ENCODE assay signal across 8 cellular contexts in the genomic region with DNA sequence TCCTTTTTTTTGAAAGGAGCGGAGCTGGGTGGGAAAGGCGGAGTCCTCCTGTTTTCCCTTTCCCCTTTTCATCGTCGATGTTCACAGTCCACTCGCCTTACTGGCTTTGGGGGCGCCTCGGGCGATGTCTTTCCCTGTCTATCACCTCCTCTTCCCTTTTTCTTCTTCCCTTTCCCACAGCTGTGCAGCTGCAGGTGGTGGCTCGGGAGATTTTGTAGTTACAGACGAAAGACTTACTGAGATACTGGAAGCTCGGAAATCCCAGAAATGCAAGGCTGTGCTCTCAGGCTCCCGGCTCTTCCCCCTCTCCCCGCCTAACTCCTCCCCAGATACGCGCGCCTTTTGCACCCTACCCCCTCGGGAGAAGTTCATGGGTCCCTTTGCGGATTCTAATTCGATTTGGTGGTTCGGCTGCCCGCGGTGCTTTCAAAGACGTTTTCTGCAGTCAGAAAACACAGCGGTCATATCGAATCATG. TPM values are rescaled to one million over a fixed set of nuclear protein-coding genes. Genes with fewer than 3 reads are reported as not detected.
A peak's percentile ranks its signal among the peaks of the same experiment; 100 is the strongest.
DNase-seq lines count a peak whose midpoint lies in the region; TF ChIP-seq lines count a peak whose summit lies in the region.

No MANE protein-coding gene starts in this region.

- H3K4me1 Mint-ChIP-seq in activated CD4-positive, alpha-beta memory T cell treated with anti-CD3 and anti-CD28 coated beads, Interleukin-2, amount 10 ng/mL, durations not matched to agents 7 days and 5 days: peaks cover 18% of the 10 kb centered on the region
- peaks cover 75% of the 10 kb centered on the region for H3K4me1 Mint-ChIP-seq in neural crest cell

- no peak overlapping the region for H3K27ac Mint-ChIP-seq in activated CD4-positive, alpha-beta memory T cell treated with anti-CD3 and anti-CD28 coated beads, Interleukin-2, amount 10 ng/mL, durations not matched to agents 7 days and 5 days
- peak overlapping the region; percentile 84 for H3K27ac Mint-ChIP-seq in neural crest cell (ENCODE audit: unreplicated experiment)

- CTCF ChIA-PET in activated CD4-positive, alpha-beta memory T cell treated with anti-CD3 and anti-CD28 coated beads, Interleukin-2, amount 10 ng/mL, durations not matched to agents 7 days and 5 days (lab: Charles Lee): interaction anchor here (1.1 kb wide), 1 partner anchor 9 kb away, joined by 3 read pairs; no protein-coding TSS in a partner anchor

- peak overlapping the region; percentile 77 for H3K4me3 Mint-ChIP-seq in activated CD4-positive, alpha-beta memory T cell treated with anti-CD3 and anti-CD28 coated beads, Interleukin-2, amount 10 ng/mL, durations not matched to agents 7 days and 5 days
- peak overlapping the region; percentile 90 for H3K4me3 Mint-ChIP-seq in neural crest cell

- H3K36me3 Mint-ChIP-seq in activated CD4-positive, alpha-beta memory T cell treated with anti-CD3 and anti-CD28 coated beads, Interleukin-2, amount 10 ng/mL, durations not matched to agents 7 days and 5 days (ENCODE audit: low read depth): peaks cover 2% of the 10 kb centered on the region
- peaks cover 9% of the 10 kb centered on the region for H3K36me3 Mint-ChIP-seq in neural crest cell (ENCODE audit: low read depth)

- peak; percentile 54 for DNase-seq in DMS 273 (lab: John Stamatoyannopoulos, UW; ENCODE audit: unreplicated experiment)
- no peak for DNase-seq in DMS 273 treated with DMSO at 0.1 percent for 48 hours (lab: John Stamatoyannopoulos, UW)
- no peak for DNase-seq in Jurkat, Clone E6-1 (ENCODE audit: low read depth, low spot score)
- no peak for DNase-seq in activated CD4-positive, alpha-beta memory T cell treated with anti-CD3 and anti-CD28 coated beads, Interleukin-2, amount 10 ng/mL, durations not matched to agents 7 days and 5 days
- DNase-seq in fibroblast of the aortic adventitia (ENCODE audit: low read depth): peak; percentile 57
- DNase-seq in neural crest cell (ENCODE audit: low read depth, low spot score): no peak
- DNase-seq in GM19240 (ENCODE audit: insufficient read length, low spot score): no peak
- DNase-seq in NK-92 (lab: John Stamatoyannopoulos, UW; ENCODE audit: unreplicated experiment): no peak

- no peaks in the 10 kb centered on the region for H3K9me3 Mint-ChIP-seq in activated CD4-positive, alpha-beta memory T cell treated with anti-CD3 and anti-CD28 coated beads, Interleukin-2, amount 10 ng/mL, durations not matched to agents 7 days and 5 days
- H3K9me3 Mint-ChIP-seq in neural crest cell: no peaks in the 10 kb centered on the region

- peak overlapping the region; percentile 76 for H3K4me3 ChIP-seq in Jurkat, Clone E6-1 (ENCODE audit: low read length)
- H3K4me3 ChIP-seq in fibroblast of the aortic adventitia (ENCODE audit: low read depth, low read length): peak overlapping the region; percentile 91

- POLR2A ChIA-PET in activated CD4-positive, alpha-beta memory T cell treated with anti-CD3 and anti-CD28 coated beads, Interleukin-2, amount 10 ng/mL, durations not matched to agents 7 days and 5 days (lab: Charles Lee): interaction anchor here (1.6 kb wide), 1 partner anchor 38 kb away, joined by 4 read pairs; no protein-coding TSS in a partner anchor

- peaks cover 37% of the 10 kb centered on the region for H3K27me3 Mint-ChIP-seq in activated CD4-positive, alpha-beta memory T cell treated with anti-CD3 and anti-CD28 coated beads, Interleukin-2, amount 10 ng/mL, durations not matched to agents 7 days and 5 days
- H3K27me3 Mint-ChIP-seq in neural crest cell (ENCODE audit: low read depth): no peaks in the 10 kb centered on the region

- TF ChIP-seq CTCF in fibroblast of the aortic adventitia (IDR thresholded peaks at IDR 0.05; ENCODE audit: insufficient read depth, low read length) (no peak), neural crest cell (conservative IDR thresholded peaks at IDR 0.05) (no peak)

RNA-seq across cellular contexts. Expression of a gene that starts 1.3 kb away (rescaled TPM):
- 40.0 TPM for polyA plus RNA-seq in Jurkat, Clone E6-1 (2012; ENCODE audit: insufficient read depth, insufficient read length)
- total RNA-seq in activated CD4-positive, alpha-beta memory T cell treated with anti-CD3 and anti-CD28 coated beads, Interleukin-2, amount 10 ng/mL, durations not matched to agents 7 days and 5 days: 10 to 100 TPM; 21.4 to 23.3 TPM
- total RNA-seq in fibroblast of the aortic adventitia (ENCODE audit: low replicate concordance) (280 and 436 TPM in 2 replicates), neural crest cell (187 and 192 TPM in 2 replicates)

RNA-seq across cellular contexts. Expression of a gene that starts 52.9 kb away (rescaled TPM):
- 0.44 TPM for polyA plus RNA-seq in Jurkat, Clone E6-1 (2012; ENCODE audit: insufficient read depth, insufficient read length)
- total RNA-seq in activated CD4-positive, alpha-beta memory T cell treated with anti-CD3 and anti-CD28 coated beads, Interleukin-2, amount 10 ng/mL, durations not matched to agents 7 days and 5 days: not detected
- total RNA-seq in fibroblast of the aortic adventitia (ENCODE audit: low replicate concordance) (not detected in 2 replicates), neural crest cell (not detected in 2 replicates)

Comparison
In these comparisons a context has a peak if more than half of its experiments do, and no peak if none do; other contexts are left out.
1. DNase-seq: peak in DMS 273 (single experiment) and fibroblast of the aortic adventitia (single experiment); none in DMS 273 treated with DMSO at 0.1 percent for 48 hours (single experiment), Jurkat, Clone E6-1 (single experiment), activated CD4-positive, alpha-beta memory T cell treated with anti-CD3 and anti-CD28 coated beads, Interleukin-2, amount 10 ng/mL, durations not matched to agents 7 days and 5 days (single experiment), neural crest cell (single experiment), GM19240 (single experiment) and NK-92 (single experiment).